Comparison of ENCODE assay signal across 21 cellular contexts in genomic region chr16:78126662-78127061, GRCh38.
"Had no signal": no experiment of that assay in that cellular context is flagged by ENCODE, and none has a peak within 500 bp of the region (broad histone marks: within the 10 kb centered on the region; RNA-seq: fewer than 3 reads in every experiment).

No MANE protein-coding gene starts in this region.

- H3K36me3 ChIP-seq: esophagus squamous epithelium, lower lobe of right lung, ovary had no signal

- ATAC-seq: activated T-cell treated with anti-CD3 and anti-CD28 coated beads, Interleukin-2, amount 50 U/mL, for 72 hours; body of pancreas; lower lobe of right lung had no signal

- H3K27me3 Mint-ChIP-seq: activated CD4-positive, alpha-beta T cell treated with anti-CD3 and anti-CD28 coated beads, Interleukin-2, amount 10 ng/mL, durations not matched to agents 24 days and 14 days; activated naive CD8-positive, alpha-beta T cell had no signal

- H3K27me3 ChIP-seq: body of pancreas, esophagus squamous epithelium, ovary had no signal

- H3K27ac Mint-ChIP-seq: activated CD4-positive, alpha-beta T cell treated with anti-CD3 and anti-CD28 coated beads, Interleukin-2, amount 10 ng/mL, durations not matched to agents 24 days and 14 days; activated naive CD8-positive, alpha-beta T cell; activated T-cell treated with anti-CD3 and anti-CD28 coated beads, Interleukin-2, amount 50 U/mL, for 72 hours; mesothelial cell of epicardium; T-helper 2 cell treated with Interferon-gamma antibody and Interleukin-4, amounts not matched to agents 5 μg/mL and 100 μg/mL, for 36 hours had no signal

- H3K9me3 Mint-ChIP-seq: activated CD4-positive, alpha-beta T cell treated with anti-CD3 and anti-CD28 coated beads, Interleukin-2, amount 10 ng/mL, durations not matched to agents 24 days and 14 days; neural crest cell; T-helper 2 cell treated with Interferon-gamma antibody and Interleukin-4, amounts not matched to agents 5 μg/mL and 100 μg/mL, for 36 hours had no signal

- H3K4me3 Mint-ChIP-seq: activated CD4-positive, alpha-beta T cell treated with anti-CD3 and anti-CD28 coated beads, Interleukin-2, amount 10 ng/mL, durations not matched to agents 24 days and 14 days; activated naive CD8-positive, alpha-beta T cell; activated T-cell treated with anti-CD3 and anti-CD28 coated beads, Interleukin-2, amount 50 U/mL, for 72 hours; mesothelial cell of epicardium; neural crest cell; T-helper 2 cell treated with Interferon-gamma antibody and Interleukin-4, amounts not matched to agents 5 μg/mL and 100 μg/mL, for 36 hours had no signal

- H3K4me3 ChIP-seq: body of pancreas, lower lobe of right lung, ovary, skin epidermis had no signal

- H3K27ac ChIP-seq: esophagus squamous epithelium, lower lobe of right lung, ovary, skin epidermis had no signal

- H3K9me3 ChIP-seq: body of pancreas, esophagus squamous epithelium, lower lobe of right lung, ovary had no signal

- DNase-seq: activated CD4-positive, alpha-beta T cell treated with anti-CD3 and anti-CD28 coated beads, Interleukin-2, amount 10 ng/mL, durations not matched to agents 24 days and 14 days; activated CD4-positive, CD25-positive, alpha-beta regulatory T cell; activated CD8-positive, alpha-beta memory T cell treated with anti-CD3 and anti-CD28 coated beads, Interleukin-2, amount 50 U/mL, for 48 hours; activated gamma-delta T cell treated with Interleukin-2 at 50 U/mL for 16 hours; activated T-cell treated with anti-CD3 and anti-CD28 coated beads, Interleukin-2, amount 50 U/mL, for 72 hours; amygdala; body of pancreas; central memory CD4-positive, alpha-beta T cell; effector CD8-positive, alpha-beta T cell; esophagus squamous epithelium; foreskin melanocyte; lower lobe of right lung; ovary; stimulated activated CD4-positive, alpha-beta T cell treated with anti-CD3 and anti-CD28 coated beads, Interleukin-15, amount 100 ng/mL, for 24 hours; stimulated activated CD4-positive, alpha-beta T cell treated with anti-CD3 and anti-CD28 coated beads, Interleukin-4, amount 100 ng/mL, for 1 hour; stimulated activated naive CD4-positive, alpha-beta T cell treated with Interleukin-2 at 50 U/mL for 16 hours had no signal
